In genomic region chr10:117734626-117735405, GRCh38 we compare ENCODE assay signal across 26 cellular contexts.
DNase-seq lines count a peak whose midpoint lies in the region; ATAC-seq and TF ChIP-seq lines count a peak whose summit lies in the region.
"Had no signal": no experiment of that assay in that cellular context is flagged by ENCODE, and none has a peak within 500 bp of the region (broad histone marks: within the 10 kb centered on the region; RNA-seq: fewer than 3 reads in every experiment).

No MANE protein-coding gene starts in this region.

- H3K27me3 ChIP-seq in Peyer's patch, result no peaks in the 10 kb centered on the region

- H3K27me3 Mint-ChIP-seq in endothelial cell (ENCODE audit: unreplicated experiment), result peaks cover 9% of the 10 kb centered on the region
- peaks cover 59% of the 10 kb centered on the region for H3K27me3 Mint-ChIP-seq in type B pancreatic cell

- no peaks in the 10 kb centered on the region for H3K4me1 Mint-ChIP-seq in endothelial cell (ENCODE audit: unreplicated experiment)
- peaks cover 32% of the 10 kb centered on the region for H3K4me1 Mint-ChIP-seq in type B pancreatic cell (ENCODE audit: unreplicated experiment)
- H3K4me1 Mint-ChIP-seq: T-helper 17 cell had no signal

- no peaks in the 10 kb centered on the region for H3K36me3 ChIP-seq in Peyer's patch
- H3K36me3 ChIP-seq: left lung, spleen, upper lobe of right lung had no signal

- TF ChIP-seq POLR2A in Peyer's patch (IDR thresholded peaks at IDR 0.05), result no peak

- H3K36me3 Mint-ChIP-seq in endothelial cell (ENCODE audit: low read depth, unreplicated experiment) (no peaks in the 10 kb centered on the region), type B pancreatic cell (no peaks in the 10 kb centered on the region)

- ATAC-seq in GM19035 (IDR thresholded peaks at IDR 0.05; ENCODE audit: unreplicated experiment), result no peak
- ATAC-seq: left lung, psoas muscle, T-helper 17 cell, upper lobe of right lung had no signal

- H3K4me3 Mint-ChIP-seq in endothelial cell (ENCODE audit: unreplicated experiment), result no peak overlapping the region
- H3K4me3 Mint-ChIP-seq in type B pancreatic cell, result peak overlapping the region; percentile 60
- H3K4me3 Mint-ChIP-seq: T-helper 17 cell had no signal

- no peaks in the 10 kb centered on the region for H3K4me1 ChIP-seq in Peyer's patch
- H3K4me1 ChIP-seq: left lung, psoas muscle, upper lobe of right lung had no signal

- peak; percentile 19 for DNase-seq in NCI-H1436 (lab: John Stamatoyannopoulos, UW)
- no peak for DNase-seq in NCI-H1436 treated with DMSO at 0.1 percent for 48 hours (lab: John Stamatoyannopoulos, UW)
- DNase-seq in endothelial cell (ENCODE audit: low spot score), result peak; percentile 35
- peak; percentile 80 for DNase-seq in left kidney (ENCODE audit: low read depth, low spot score)
- peak; percentile 48 for DNase-seq in type B pancreatic cell (ENCODE audit: extremely low spot score, unreplicated experiment)
- no peak for DNase-seq in NCI-H1417 treated with DMSO at 0.1 percent for 48 hours (lab: John Stamatoyannopoulos, UW)
- DNase-seq in Peyer's patch, result no peak
- DNase-seq: activated CD8-positive, alpha-beta memory T cell treated with anti-CD3 and anti-CD28 coated beads, Interleukin-2, amount 50 U/mL, for 4 hours; activated effector memory CD4-positive, alpha-beta T cell treated with anti-CD3 and anti-CD28 coated beads, Interleukin-2, amount 50 U/mL, for 16 hours; AML-193; cortex of kidney; DMS79; foreskin fibroblast; left lung; NCI-H1105; NCI-H2171; PC-9; psoas muscle; spleen; T-helper 17 cell; upper lobe of right lung had no signal

- H3K4me3 ChIP-seq in Peyer's patch, result no peak overlapping the region
- H3K4me3 ChIP-seq: left lung, PC-9, psoas muscle, spleen, upper lobe of right lung had no signal

- H3K9me3 ChIP-seq in Peyer's patch, result no peaks in the 10 kb centered on the region
- H3K9me3 ChIP-seq: left lung, psoas muscle, spleen, upper lobe of right lung had no signal

- no peak overlapping the region for H3K27ac Mint-ChIP-seq in endothelial cell (ENCODE audit: unreplicated experiment)
- H3K27ac Mint-ChIP-seq in type B pancreatic cell, result no peak overlapping the region
- H3K27ac Mint-ChIP-seq: T-helper 17 cell had no signal

- no peak overlapping the region for H3K27ac ChIP-seq in Peyer's patch
- H3K27ac ChIP-seq: 22Rv1, epithelial cell of prostate, left lung, PC-9, psoas muscle, spleen, upper lobe of right lung, VCaP had no signal

- TF ChIP-seq CTCF in endothelial cell (IDR thresholded peaks at IDR 0.05; ENCODE audit: unreplicated experiment) (no peak), type B pancreatic cell (conservative IDR thresholded peaks at IDR 0.05) (no peak), Peyer's patch (IDR thresholded peaks at IDR 0.05) (no peak)

- H3K9me3 Mint-ChIP-seq in endothelial cell (ENCODE audit: unreplicated experiment), result no peaks in the 10 kb centered on the region
- H3K9me3 Mint-ChIP-seq in type B pancreatic cell, result no peaks in the 10 kb centered on the region
- H3K9me3 Mint-ChIP-seq: nephron had no signal

Comparison
In these comparisons a context has a peak if more than half of its experiments do, and no peak if none do; other contexts are left out.
1. DNase-seq: peak in NCI-H1436 (single experiment), endothelial cell (single experiment), left kidney (single experiment) and type B pancreatic cell (single experiment); none in NCI-H1436 treated with DMSO at 0.1 percent for 48 hours (single experiment), NCI-H1417 treated with DMSO at 0.1 percent for 48 hours (single experiment) and Peyer's patch (0 of 3).